Comparison of ENCODE assay signal across 16 cellular contexts in the genomic region with DNA sequence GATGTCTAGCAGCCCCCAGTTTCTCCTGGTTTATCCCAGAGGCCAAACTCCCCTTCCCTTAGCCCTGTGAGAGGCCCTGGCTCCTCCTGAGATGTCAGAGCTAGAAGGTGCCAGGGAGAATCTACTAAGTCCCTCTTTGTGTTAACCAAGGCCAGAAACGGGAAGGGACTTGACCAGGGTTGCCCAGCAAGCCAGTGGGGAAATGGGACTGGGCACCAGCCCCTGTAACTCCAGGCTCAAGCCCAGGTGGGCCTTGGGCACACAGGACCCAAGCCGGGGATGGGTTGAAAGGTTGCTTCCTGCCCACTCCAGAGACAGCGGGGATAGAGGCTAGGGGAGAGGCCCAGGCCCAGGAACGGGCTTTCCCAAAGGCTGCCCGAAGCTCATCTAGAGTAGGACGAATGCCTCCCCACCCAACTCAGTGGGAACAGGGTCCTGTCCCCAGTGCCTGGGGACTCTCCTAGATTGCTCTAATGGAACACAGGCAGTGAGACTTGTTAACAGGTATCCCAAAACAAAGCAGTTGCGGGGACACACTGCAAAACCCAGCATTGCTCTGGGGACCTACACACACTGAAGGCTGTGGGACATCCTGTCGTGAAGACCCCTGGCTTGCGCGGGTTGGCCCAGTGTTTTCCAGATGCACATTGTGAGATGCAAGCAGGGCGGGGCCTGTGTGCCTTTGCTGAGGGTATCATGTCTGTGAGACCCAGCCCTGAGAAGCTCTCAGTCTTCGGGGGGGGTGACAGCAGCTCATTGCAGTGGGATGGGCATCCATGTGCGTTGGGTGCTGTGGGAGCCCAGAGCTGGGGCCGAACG. TPM values are rescaled to one million over a fixed set of nuclear protein-coding genes. Genes with fewer than 3 reads are reported as not detected.
DNase-seq lines count a peak whose midpoint lies in the region; ATAC-seq, FAIRE-seq and TF ChIP-seq lines count a peak whose summit lies in the region.
"Had no signal": no experiment of that assay in that cellular context is flagged by ENCODE, and none has a peak within 500 bp of the region (broad histone marks: within the 10 kb centered on the region; RNA-seq: fewer than 3 reads in every experiment).

No MANE protein-coding gene starts in this region.

- no peak for TF ChIP-seq POLR2A in sigmoid colon (IDR thresholded peaks at IDR 0.05)

- H3K9me3 Mint-ChIP-seq in GM23338 (no peaks in the 10 kb centered on the region), neural progenitor cell (no peaks in the 10 kb centered on the region)

- no peaks in the 10 kb centered on the region for H3K36me3 ChIP-seq in GM23338 (ENCODE audit: insufficient read depth)
- H3K36me3 ChIP-seq in neural progenitor cell: no peaks in the 10 kb centered on the region
- H3K36me3 ChIP-seq in sigmoid colon: no peaks in the 10 kb centered on the region
- H3K36me3 ChIP-seq in right atrium auricular region: no peaks in the 10 kb centered on the region
- no peaks in the 10 kb centered on the region for H3K36me3 ChIP-seq in pancreas
- H3K36me3 ChIP-seq: BE2C, HAP-1 had no signal

- no peaks in the 10 kb centered on the region for H3K9me2 ChIP-seq in GM23338 (ENCODE audit: insufficient read depth)

- no peak overlapping the region for H3K27ac ChIP-seq in GM23338 (ENCODE audit: low read depth)
- no peak overlapping the region for H3K27ac ChIP-seq in neural progenitor cell
- no peak overlapping the region for H3K27ac ChIP-seq in sigmoid colon
- no peak overlapping the region for H3K27ac ChIP-seq in right atrium auricular region
- H3K27ac ChIP-seq in pancreas: no peak overlapping the region

- H3K27ac Mint-ChIP-seq in GM23338 (no peak overlapping the region), neural progenitor cell (peak overlapping the region; percentile 21)

- H3K4me1 Mint-ChIP-seq in GM23338 (peaks cover 6% of the 10 kb centered on the region; the same call in 2 of the 3 replicates), neural progenitor cell (peaks cover 3% of the 10 kb centered on the region)

- intact Hi-C loops in sigmoid colon (cut with DNase I): no loop called here
- intact Hi-C loops in pancreas (cut with DNase I): loop anchor here in 1 of 3 donors (10.0 kb wide), 1 partner anchor 877 kb away; no protein-coding TSS in a partner anchor

- no peak for DNase-seq in GM23338 (ENCODE audit: low spot score)
- no peak for DNase-seq in neural progenitor cell (ENCODE audit: low spot score)
- peak; percentile 52 for DNase-seq in sigmoid colon
- DNase-seq in cerebellar cortex (ENCODE audit: low spot score): no peak
- DNase-seq in right atrium auricular region (ENCODE audit: low spot score): no peak
- no peak for DNase-seq in pancreas
- DNase-seq: ACHN; BE2C; C1 segment of cervical spinal cord; Caco-2; CD4-positive, CD25-positive, alpha-beta regulatory T cell; DMS153; DMS79; GF-D8 had no signal

- H3K79me2 ChIP-seq in GM23338 (replicated peaks; ENCODE audit: insufficient read depth) (no peaks in the 10 kb centered on the region), neural progenitor cell (ENCODE audit: low read depth) (no peaks in the 10 kb centered on the region)

- TF ChIP-seq EP300 in sigmoid colon (IDR thresholded peaks at IDR 0.05): no peak

- TF ChIP-seq CTCF in GM23338 (conservative IDR thresholded peaks at IDR 0.05; ENCODE audit: low read depth in 2 of 2) (no peak), neural progenitor cell (IDR thresholded peaks at IDR 0.05) (no peak), sigmoid colon (IDR thresholded peaks at IDR 0.05) (no peak), right atrium auricular region (IDR thresholded peaks at IDR 0.05) (no peak), pancreas (IDR thresholded peaks at IDR 0.05) (no peak)

- H3K9me3 ChIP-seq in neural progenitor cell (ENCODE audit: low read depth): no peaks in the 10 kb centered on the region
- H3K9me3 ChIP-seq in sigmoid colon: no peaks in the 10 kb centered on the region
- H3K9me3 ChIP-seq in right atrium auricular region: no peaks in the 10 kb centered on the region
- H3K9me3 ChIP-seq in pancreas: no peaks in the 10 kb centered on the region
- H3K9me3 ChIP-seq: BE2C, Caco-2, HAP-1 had no signal

- no peak for ATAC-seq in GM23338
- no peak for ATAC-seq in pancreas

- H3K4me3 ChIP-seq in GM23338 (no peak overlapping the region), neural progenitor cell (no peak overlapping the region), sigmoid colon (no peak overlapping the region), right atrium auricular region (no peak overlapping the region), pancreas (no peak overlapping the region)
- H3K4me3 ChIP-seq: HAP-1 had no signal

- 90% methylated on average over 15 of the region's 15 CpGs for WGBS in sigmoid colon, 2 donors
- 77 to 80% methylated on average over 15 of the region's 15 CpGs for WGBS in pancreas, 2 donors

- no peaks in the 10 kb centered on the region for H4K20me1 ChIP-seq in GM23338 (replicated peaks; ENCODE audit: insufficient read depth)
- peaks cover 6% of the 10 kb centered on the region for H4K20me1 ChIP-seq in neural progenitor cell (ENCODE audit: low read depth)

- FAIRE-seq in pancreas (lab: Jason Lieb, UNC): no peak
- FAIRE-seq: A204.1 had no signal

- H3K4me3 Mint-ChIP-seq in GM23338: no peak overlapping the region
- H3K4me3 Mint-ChIP-seq in neural progenitor cell: no peak overlapping the region
- H3K4me3 Mint-ChIP-seq: CD4-positive, CD25-positive, alpha-beta regulatory T cell had no signal

- H3K4me2 ChIP-seq in GM23338: no peak overlapping the region
- no peak overlapping the region for H3K4me2 ChIP-seq in neural progenitor cell

- H3K27me3 Mint-ChIP-seq in GM23338 (ENCODE audit: insufficient read depth, low read depth, poor library complexity): peaks cover 3% of the 10 kb centered on the region
- H3K27me3 Mint-ChIP-seq in neural progenitor cell (ENCODE audit: insufficient read depth, low read depth): peaks cover 2% of the 10 kb centered on the region
- H3K27me3 Mint-ChIP-seq: CD4-positive, CD25-positive, alpha-beta regulatory T cell had no signal

- no peak overlapping the region for H3K9ac ChIP-seq in neural progenitor cell

- H3F3A ChIP-seq in GM23338 (replicated peaks; ENCODE audit: low read depth): no peaks in the 10 kb centered on the region
- H3F3A ChIP-seq in neural progenitor cell (ENCODE audit: low read depth): peaks cover 18% of the 10 kb centered on the region

- 0 out of 2 replicates have a peak overlapping the region, but pooled peaks have one; percentile 47 for H2AFZ ChIP-seq in GM23338
- H2AFZ ChIP-seq in neural progenitor cell (replicated peaks): no peak overlapping the region

- H3K36me3 Mint-ChIP-seq in GM23338 (ENCODE audit: low read depth) (no peaks in the 10 kb centered on the region), neural progenitor cell (no peaks in the 10 kb centered on the region)
- H3K36me3 Mint-ChIP-seq: CD4-positive, CD25-positive, alpha-beta regulatory T cell had no signal

- H3K27me3 ChIP-seq in GM23338 (ENCODE audit: insufficient read depth) (no peaks in the 10 kb centered on the region), neural progenitor cell (peaks cover 42% of the 10 kb centered on the region), sigmoid colon (peaks cover 0 to 3% (median 0%) of the 10 kb centered on the region in 3 donors), right atrium auricular region (no peaks in the 10 kb centered on the region), pancreas (no peaks in the 10 kb centered on the region)
- H3K27me3 ChIP-seq: BE2C had no signal

- no peaks in the 10 kb centered on the region for H3K4me1 ChIP-seq in GM23338 (ENCODE audit: insufficient read depth)
- no peaks in the 10 kb centered on the region for H3K4me1 ChIP-seq in neural progenitor cell
- H3K4me1 ChIP-seq in sigmoid colon: no peaks in the 10 kb centered on the region
- no peaks in the 10 kb centered on the region for H3K4me1 ChIP-seq in right atrium auricular region
- no peaks in the 10 kb centered on the region for H3K4me1 ChIP-seq in pancreas
- H3K4me1 ChIP-seq: BE2C, Caco-2, HAP-1 had no signal

TF ChIP-seq in GM23338, 12 proteins besides CTCF, POLR2A, EP300 and RAD21:
- no peak for TF ChIP-seq ZNF114 (CRISPR knock-in tag; IDR thresholded peaks at IDR 0.05)
- TF ChIP-seq EZH2phosphoT487 (IDR thresholded peaks at IDR 0.05; ENCODE audit: unreplicated experiment): no peak
- TF ChIP-seq NANOG (IDR thresholded peaks at IDR 0.05; ENCODE audit: borderline replicate concordance): no peak
- TF ChIP-seq POLR2AphosphoS5 (IDR thresholded peaks at IDR 0.05; ENCODE audit: low read depth): no peak

RNA-seq across cellular contexts. Expression of gene TXNRD3, which starts 12.9 kb away (rescaled TPM):
- total RNA-seq in GM23338 (2014; rRNA removed; shearing (Covaris generic)): 4.0 and 4.1 TPM in 2 replicates
- polyA plus RNA-seq in GM23338 (2016; fragmentation: Nextera tagmentation; extraction: Ambion mirVana) (1.8 and 3.0 TPM in 2 replicates), sigmoid colon (1 to 10 TPM; 2.5 to 3.4 (median 3.0) TPM), pancreas (1 to 10 TPM; 4.4 to 5.0 TPM)
- total RNA-seq in neural progenitor cell (ENCODE audit: low replicate concordance) (8.5 and 10.3 TPM in 2 replicates), sigmoid colon (10 to 100 TPM; 13.2 to 21.4 (median 13.8) TPM), right atrium auricular region (1 to 10 TPM; 5.0 to 6.8 TPM), pancreas (1 to 10 TPM; 4.7 to 8.3 (median 7.1) TPM)

RNA-seq across cellular contexts. Expression of gene CHCHD6, which starts 36.2 kb away (rescaled TPM):
- total RNA-seq in GM23338 (2014; rRNA removed; shearing (Covaris generic)): 27.1 and 28.8 TPM in 2 replicates
- 42.9 and 43.0 TPM in 2 replicates for polyA plus RNA-seq in GM23338 (2016; fragmentation: Nextera tagmentation; extraction: Ambion mirVana)
- total RNA-seq in neural progenitor cell (ENCODE audit: low replicate concordance): 35.7 and 46.2 TPM in 2 replicates
- 10 to 100 TPM in 3 of 4 donors, 1 to 10 TPM in 1; 8.0 to 20.9 (median 14.1) TPM for total RNA-seq in sigmoid colon
- polyA plus RNA-seq in sigmoid colon: 10 to 100 TPM; 11.8 to 15.5 (median 14.4) TPM
- total RNA-seq in right atrium auricular region: 10 to 100 TPM in 1 of 2 donors, 1 to 10 TPM in 1; 8.4 to 10.9 TPM
- total RNA-seq in pancreas: 1 to 10 TPM; 5.0 to 6.4 (median 5.9) TPM
- polyA plus RNA-seq in pancreas: 10 to 100 TPM in 1 of 2 donors, 1 to 10 TPM in 1; 9.1 to 10.9 TPM
